In genomic region chr2:122564843-122565242, GRCh38 we compare ENCODE assay signal across 27 cellular contexts.
"Had no signal": no experiment of that assay in that cellular context is flagged by ENCODE, and none has a peak within 500 bp of the region (broad histone marks: within the 10 kb centered on the region; RNA-seq: fewer than 3 reads in every experiment).

No MANE protein-coding gene starts in this region.

- ATAC-seq: heart left ventricle; natural killer cell; sciatic nerve; stimulated activated naive B cell treated with anti-CD40 and anti-IgM and Interleukin-4, amounts not matched to agents 10 μg/mL and 1 μg/mL and 100 μg/mL, for 72 hours; upper lobe of right lung had no signal

- H3K27me3 Mint-ChIP-seq: naive B cell; progenitor cell of endocrine pancreas; stimulated activated naive B cell treated with anti-CD40 and anti-IgM and Interleukin-4, amounts not matched to agents 10 μg/mL and 1 μg/mL and 100 μg/mL, for 72 hours; stimulated activated naive CD8-positive, alpha-beta T cell treated with anti-CD3 and anti-CD28 coated beads, Interleukin-15, Interleukin-2, amounts not matched to agents 100 ng/mL and 50 ng/mL, for 24 hours had no signal

- H3K9me3 Mint-ChIP-seq: nephron progenitor cell; stimulated activated naive B cell treated with anti-CD40 and anti-IgM and Interleukin-4, amounts not matched to agents 10 μg/mL and 1 μg/mL and 100 μg/mL, for 72 hours had no signal

- H3K4me1 Mint-ChIP-seq: naive B cell; natural killer cell; nephron progenitor cell; stimulated activated naive B cell treated with anti-CD40 and anti-IgM and Interleukin-4, amounts not matched to agents 10 μg/mL and 1 μg/mL and 100 μg/mL, for 72 hours had no signal

- H3K27ac Mint-ChIP-seq: mesothelial cell of epicardium; naive B cell; natural killer cell; nephron progenitor cell; progenitor cell of endocrine pancreas; stimulated activated naive B cell treated with anti-CD40 and anti-IgM and Interleukin-4, amounts not matched to agents 10 μg/mL and 1 μg/mL and 100 μg/mL, for 72 hours; stimulated activated naive CD8-positive, alpha-beta T cell treated with anti-CD3 and anti-CD28 coated beads, Interleukin-15, Interleukin-2, amounts not matched to agents 100 ng/mL and 50 ng/mL, for 24 hours had no signal

- H3K4me3 Mint-ChIP-seq: mesothelial cell of epicardium; naive B cell; natural killer cell; nephron progenitor cell; stimulated activated naive B cell treated with anti-CD40 and anti-IgM and Interleukin-4, amounts not matched to agents 10 μg/mL and 1 μg/mL and 100 μg/mL, for 72 hours; stimulated activated naive CD8-positive, alpha-beta T cell treated with anti-CD3 and anti-CD28 coated beads, Interleukin-15, Interleukin-2, amounts not matched to agents 100 ng/mL and 50 ng/mL, for 24 hours had no signal

- H3K9me3 ChIP-seq: neutrophil, right atrium auricular region, suprapubic skin, thoracic aorta, tibial artery, upper lobe of right lung, uterus had no signal

- H3K36me3 ChIP-seq: heart left ventricle, left ventricle myocardium inferior, neutrophil, right atrium auricular region, suprapubic skin, thoracic aorta, tibial artery, upper lobe of right lung, uterus had no signal

- H3K27ac ChIP-seq: heart left ventricle, left ventricle myocardium inferior, neutrophil, right atrium auricular region, skin epidermis, suprapubic skin, thoracic aorta, tibial artery, upper lobe of right lung, uterus had no signal

- H3K4me1 ChIP-seq: heart left ventricle, left ventricle myocardium inferior, right atrium auricular region, suprapubic skin, tibial artery, upper lobe of right lung, uterus had no signal

- H3K36me3 Mint-ChIP-seq: mesothelial cell of epicardium; naive B cell; natural killer cell; stimulated activated naive B cell treated with anti-CD40 and anti-IgM and Interleukin-4, amounts not matched to agents 10 μg/mL and 1 μg/mL and 100 μg/mL, for 72 hours had no signal

- DNase-seq: heart left ventricle; islet precursor cell; left ventricle myocardium inferior; mesendoderm; naive B cell; natural killer cell; nephron progenitor cell; occipital lobe; stimulated activated CD4-positive, alpha-beta T cell treated with anti-CD3 and anti-CD28 coated beads, Interleukin-12 subunit alpha, Interleukin-12 subunit beta, amount 100 ng/mL, for 4 hours; stimulated activated CD4-positive, alpha-beta T cell treated with anti-CD3 and anti-CD28 coated beads, Interleukin-15, amount 100 ng/mL, for 24 hours; stimulated activated CD4-positive, alpha-beta T cell treated with anti-CD3 and anti-CD28 coated beads, Interleukin-2, amount 100 ng/mL, for 24 hours; stimulated activated CD4-positive, alpha-beta T cell treated with anti-CD3 and anti-CD28 coated beads, Interleukin-4, amount 100 ng/mL, for 1 hour; stimulated activated naive B cell treated with anti-CD40 and anti-IgM and Interleukin-4, amounts not matched to agents 10 μg/mL and 1 μg/mL and 100 μg/mL, for 72 hours; tibial artery; trophoblast cell; upper lobe of right lung; uterus had no signal

- H3K4me3 ChIP-seq: heart left ventricle, left ventricle myocardium inferior, lung, right atrium auricular region, skin epidermis, suprapubic skin, thoracic aorta, tibial artery, upper lobe of right lung, uterus had no signal

- H3K27me3 ChIP-seq: heart left ventricle, neutrophil, right atrium auricular region, suprapubic skin, tibial artery, upper lobe of right lung, uterus had no signal
